10 cellular contexts compared by ENCODE assay signal in genomic region chr22:17922925-17923898, GRCh38.
DNase-seq lines count a peak whose midpoint lies in the region; ATAC-seq and TF ChIP-seq lines count a peak whose summit lies in the region.
"Had no signal": no experiment of that assay in that cellular context is flagged by ENCODE, and none has a peak within 500 bp of the region (broad histone marks: within the 10 kb centered on the region; RNA-seq: fewer than 3 reads in every experiment).

No MANE protein-coding gene starts in this region.

- no peaks in the 10 kb centered on the region for H3K36me3 Mint-ChIP-seq in WTC11

- in situ Hi-C loops in HAP-1 (cut with MboI; ENCODE audit: low sequenced_read_pairs): no loop called here

- no peak overlapping the region for H3K4me3 Mint-ChIP-seq in WTC11

- DNase-seq in GOT3 (lab: John Stamatoyannopoulos, UW) (peak; percentile 22), WTC11 (ENCODE audit: low spot score) (no peak), left cardiac atrium (no peak), skeletal muscle cell (ENCODE audit: low read depth) (peak; percentile 89), RPMI8226 (no peak), NCI-H128 (lab: John Stamatoyannopoulos, UW; ENCODE audit: unreplicated experiment) (no peak), SK-N-DZ (ENCODE audit: low spot score) (no peak), HAP-1 (ENCODE audit: low spot score in 2 of 2) (no peak)
- DNase-seq: activated T-cell treated with anti-CD3 and anti-CD28 coated beads for 4 hours; stimulated activated CD4-positive, alpha-beta T cell treated with anti-CD3 and anti-CD28 coated beads, Interleukin-2, amount 100 ng/mL, for 48 hours had no signal

- POLR2A ChIA-PET in WTC11 (lab: Charles Lee): interaction anchor here (0.6 kb wide), 1 partner anchor 370 kb away, joined by 5 read pairs; no protein-coding TSS in a partner anchor

- H3K36me3 ChIP-seq in HAP-1 (replicated peaks): no peaks in the 10 kb centered on the region

- TF ChIP-seq CTCF in WTC11 (IDR thresholded peaks at IDR 0.05): no peak

- H3K9me3 Mint-ChIP-seq in WTC11: no peaks in the 10 kb centered on the region

- CTCF ChIA-PET in WTC11 (lab: Charles Lee): interaction anchor here (0.8 to 1.7 kb wide), 6 partner anchors 13 to 154 kb away, joined by 3 to 10 read pairs (median 4); partner anchors contain the start of gene PEX26

- H3K27ac Mint-ChIP-seq in WTC11: peak overlapping the region; percentile 95; the same call in 1 of the 2 replicates

- no peaks in the 10 kb centered on the region for H3K27me3 Mint-ChIP-seq in WTC11 (ENCODE audit: low read depth)

- ATAC-seq in WTC11: no peak
- ATAC-seq in left cardiac atrium: peak; percentile 46 to 57

- H3K4me1 Mint-ChIP-seq in WTC11: peaks cover 15% of the 10 kb centered on the region; the same call in 1 of the 2 replicates

- peaks cover 9% of the 10 kb centered on the region for H3K4me1 ChIP-seq in HAP-1

- no peaks in the 10 kb centered on the region for H3K9me3 ChIP-seq in HAP-1

- intact Hi-C loops in left cardiac atrium (cut with DNase I): no loop called here

- no peaks in the 10 kb centered on the region for H3K27me3 ChIP-seq in HAP-1 (ENCODE audit: low read depth)

- H3K4me3 ChIP-seq in skeletal muscle cell (ENCODE audit: low read depth, low read length): no peak overlapping the region
- H3K4me3 ChIP-seq in HAP-1: no peak overlapping the region

TF ChIP-seq in WTC11, 78 proteins besides CTCF, POLR2A, EP300 and RAD21 (continues in another document):
- TF ChIP-seq PREB (CRISPR knock-in tag; IDR thresholded peaks at IDR 0.05; ENCODE audit: borderline replicate concordance) (no peak), NFE2L1 (CRISPR knock-in tag; IDR thresholded peaks at IDR 0.05) (no peak), CREB1 (CRISPR knock-in tag; IDR thresholded peaks at IDR 0.05) (no peak), PRDM15 (CRISPR knock-in tag; IDR thresholded peaks at IDR 0.05) (no peak), GRHL2 (CRISPR knock-in tag; IDR thresholded peaks at IDR 0.05; ENCODE audit: insufficient replicate concordance, severe bottlenecking) (no peak), AR (CRISPR knock-in tag; IDR thresholded peaks at IDR 0.05) (no peak), ZNF425 (CRISPR knock-in tag; conservative IDR thresholded peaks at IDR 0.05) (no peak), USF1 (CRISPR knock-in tag; IDR thresholded peaks at IDR 0.05) (no peak), ZNF416 (CRISPR knock-in tag; IDR thresholded peaks at IDR 0.05) (no peak), JUN (CRISPR knock-in tag; IDR thresholded peaks at IDR 0.05) (no peak), SMAD3 (CRISPR knock-in tag; IDR thresholded peaks at IDR 0.05; ENCODE audit: borderline replicate concordance) (no peak), ZNF263 (CRISPR knock-in tag; IDR thresholded peaks at IDR 0.05; ENCODE audit: low read depth) (no peak), ZSCAN18 (CRISPR knock-in tag; IDR thresholded peaks at IDR 0.05) (no peak)

Comparison
In these comparisons a context has a peak if more than half of its experiments do, and no peak if none do; other contexts are left out.
1. DNase-seq: peak in GOT3 (single experiment) and skeletal muscle cell (single experiment); none in WTC11 (single experiment), left cardiac atrium (single experiment), RPMI8226 (single experiment), NCI-H128 (single experiment), SK-N-DZ (single experiment) and HAP-1 (0 of 2).